Comparison of ENCODE assay signal across 1 cellular context in genomic region chr1:90721210-90722194, GRCh38.
TF ChIP-seq lines count a peak whose summit lies in the region.

No MANE protein-coding gene starts in this region.

TF ChIP-seq in HEK293, 187 proteins besides CTCF, POLR2A, EP300 and RAD21 (continued from another document and continues in another):
- TF ChIP-seq, protein P1, sequence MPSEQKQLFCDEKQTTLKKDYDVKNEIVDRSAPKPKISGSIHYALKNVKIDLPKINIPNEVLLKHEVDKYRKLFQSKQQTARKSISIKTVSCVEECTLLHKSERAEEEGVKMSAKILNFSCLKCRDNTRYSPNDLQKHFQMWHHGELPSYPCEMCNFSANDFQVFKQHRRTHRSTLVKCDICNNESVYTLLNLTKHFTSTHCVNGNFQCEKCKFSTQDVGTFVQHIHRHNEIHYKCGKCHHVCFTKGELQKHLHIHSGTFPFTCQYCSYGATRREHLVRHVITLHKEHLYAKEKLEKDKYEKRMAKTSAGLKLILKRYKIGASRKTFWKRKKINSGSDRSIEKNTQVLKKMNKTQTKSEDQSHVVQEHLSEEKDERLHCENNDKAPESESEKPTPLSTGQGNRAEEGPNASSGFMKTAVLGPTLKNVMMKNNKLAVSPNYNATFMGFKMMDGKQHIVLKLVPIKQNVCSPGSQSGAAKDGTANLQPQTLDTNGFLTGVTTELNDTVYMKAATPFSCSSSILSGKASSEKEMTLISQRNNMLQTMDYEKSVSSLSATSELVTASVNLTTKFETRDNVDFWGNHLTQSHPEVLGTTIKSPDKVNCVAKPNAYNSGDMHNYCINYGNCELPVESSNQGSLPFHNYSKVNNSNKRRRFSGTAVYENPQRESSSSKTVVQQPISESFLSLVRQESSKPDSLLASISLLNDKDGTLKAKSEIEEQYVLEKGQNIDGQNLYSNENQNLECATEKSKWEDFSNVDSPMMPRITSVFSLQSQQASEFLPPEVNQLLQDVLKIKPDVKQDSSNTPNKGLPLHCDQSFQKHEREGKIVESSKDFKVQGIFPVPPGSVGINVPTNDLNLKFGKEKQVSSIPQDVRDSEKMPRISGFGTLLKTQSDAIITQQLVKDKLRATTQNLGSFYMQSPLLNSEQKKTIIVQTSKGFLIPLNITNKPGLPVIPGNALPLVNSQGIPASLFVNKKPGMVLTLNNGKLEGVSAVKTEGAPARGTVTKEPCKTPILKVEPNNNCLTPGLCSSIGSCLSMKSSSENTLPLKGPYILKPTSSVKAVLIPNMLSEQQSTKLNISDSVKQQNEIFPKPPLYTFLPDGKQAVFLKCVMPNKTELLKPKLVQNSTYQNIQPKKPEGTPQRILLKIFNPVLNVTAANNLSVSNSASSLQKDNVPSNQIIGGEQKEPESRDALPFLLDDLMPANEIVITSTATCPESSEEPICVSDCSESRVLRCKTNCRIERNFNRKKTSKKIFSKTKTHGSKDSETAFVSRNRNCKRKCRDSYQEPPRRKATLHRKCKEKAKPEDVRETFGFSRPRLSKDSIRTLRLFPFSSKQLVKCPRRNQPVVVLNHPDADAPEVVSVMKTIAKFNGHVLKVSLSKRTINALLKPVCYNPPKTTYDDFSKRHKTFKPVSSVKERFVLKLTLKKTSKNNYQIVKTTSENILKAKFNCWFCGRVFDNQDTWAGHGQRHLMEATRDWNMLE (tag by site-specific recombination; conservative IDR thresholded peaks at IDR 0.05; ENCODE audit: low read depth): no peak
- no peak for TF ChIP-seq ZNF596 (tag by site-specific recombination; IDR thresholded peaks at IDR 0.05)
- TF ChIP-seq ZNF548 (tag by site-specific recombination; IDR thresholded peaks at IDR 0.05): no peak
- peak; percentile 11 for TF ChIP-seq ZNF529 (tag by site-specific recombination; IDR thresholded peaks at IDR 0.05; ENCODE audit: insufficient replicate concordance)
- TF ChIP-seq ZNF214 (tag by site-specific recombination; IDR thresholded peaks at IDR 0.05; ENCODE audit: borderline replicate concordance): no peak
- TF ChIP-seq REPIN1 (tag by site-specific recombination; IDR thresholded peaks at IDR 0.05; ENCODE audit: low read depth): no peak
- TF ChIP-seq KLF10 (tag by site-specific recombination; IDR thresholded peaks at IDR 0.05): no peak
- TF ChIP-seq ZNF560 (tag by site-specific recombination; IDR thresholded peaks at IDR 0.05; ENCODE audit: borderline replicate concordance): no peak
- peak; percentile 50 for TF ChIP-seq SP7 (tag by site-specific recombination; IDR thresholded peaks at IDR 0.05)
- TF ChIP-seq, protein P2, sequence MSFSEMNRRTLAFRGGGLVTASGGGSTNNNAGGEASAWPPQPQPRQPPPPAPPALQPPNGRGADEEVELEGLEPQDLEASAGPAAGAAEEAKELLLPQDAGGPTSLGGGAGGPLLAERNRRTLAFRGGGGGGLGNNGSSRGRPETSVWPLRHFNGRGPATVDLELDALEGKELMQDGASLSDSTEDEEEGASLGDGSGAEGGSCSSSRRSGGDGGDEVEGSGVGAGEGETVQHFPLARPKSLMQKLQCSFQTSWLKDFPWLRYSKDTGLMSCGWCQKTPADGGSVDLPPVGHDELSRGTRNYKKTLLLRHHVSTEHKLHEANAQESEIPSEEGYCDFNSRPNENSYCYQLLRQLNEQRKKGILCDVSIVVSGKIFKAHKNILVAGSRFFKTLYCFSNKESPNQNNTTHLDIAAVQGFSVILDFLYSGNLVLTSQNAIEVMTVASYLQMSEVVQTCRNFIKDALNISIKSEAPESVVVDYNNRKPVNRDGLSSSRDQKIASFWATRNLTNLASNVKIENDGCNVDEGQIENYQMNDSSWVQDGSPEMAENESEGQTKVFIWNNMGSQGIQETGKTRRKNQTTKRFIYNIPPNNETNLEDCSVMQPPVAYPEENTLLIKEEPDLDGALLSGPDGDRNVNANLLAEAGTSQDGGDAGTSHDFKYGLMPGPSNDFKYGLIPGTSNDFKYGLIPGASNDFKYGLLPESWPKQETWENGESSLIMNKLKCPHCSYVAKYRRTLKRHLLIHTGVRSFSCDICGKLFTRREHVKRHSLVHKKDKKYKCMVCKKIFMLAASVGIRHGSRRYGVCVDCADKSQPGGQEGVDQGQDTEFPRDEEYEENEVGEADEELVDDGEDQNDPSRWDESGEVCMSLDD (tag by site-specific recombination; IDR thresholded peaks at IDR 0.05): no peak
- peak; percentile 91 for TF ChIP-seq ZNF366 (tag by site-specific recombination; conservative IDR thresholded peaks at IDR 0.05)
- TF ChIP-seq ZNF473 (tag by site-specific recombination; IDR thresholded peaks at IDR 0.05): no peak
- TF ChIP-seq ZNF585B (tag by site-specific recombination; IDR thresholded peaks at IDR 0.05): no peak
- TF ChIP-seq, protein P3, sequence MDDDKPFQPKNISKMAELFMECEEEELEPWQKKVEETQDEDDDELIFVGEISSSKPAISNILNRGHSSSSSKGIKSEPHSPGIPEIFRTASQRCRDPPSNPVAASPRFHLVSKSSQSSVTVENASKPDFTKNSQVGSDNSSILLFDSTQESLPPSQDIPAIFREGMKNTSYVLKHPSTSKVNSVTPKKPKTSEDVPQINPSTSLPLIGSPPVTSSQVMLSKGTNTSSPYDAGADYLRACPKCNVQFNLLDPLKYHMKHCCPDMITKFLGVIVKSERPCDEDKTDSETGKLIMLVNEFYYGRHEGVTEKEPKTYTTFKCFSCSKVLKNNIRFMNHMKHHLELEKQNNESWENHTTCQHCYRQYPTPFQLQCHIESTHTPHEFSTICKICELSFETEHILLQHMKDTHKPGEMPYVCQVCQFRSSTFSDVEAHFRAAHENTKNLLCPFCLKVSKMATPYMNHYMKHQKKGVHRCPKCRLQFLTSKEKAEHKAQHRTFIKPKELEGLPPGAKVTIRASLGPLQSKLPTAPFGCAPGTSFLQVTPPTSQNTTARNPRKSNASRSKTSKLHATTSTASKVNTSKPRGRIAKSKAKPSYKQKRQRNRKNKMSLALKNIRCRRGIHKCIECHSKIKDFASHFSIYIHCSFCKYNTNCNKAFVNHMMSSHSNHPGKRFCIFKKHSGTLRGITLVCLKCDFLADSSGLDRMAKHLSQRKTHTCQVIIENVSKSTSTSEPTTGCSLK (tag by site-specific recombination; IDR thresholded peaks at IDR 0.05): no peak
- peak; percentile 59 for TF ChIP-seq ZNF654 (tag by site-specific recombination; IDR thresholded peaks at IDR 0.05; ENCODE audit: low read depth)
- no peak for TF ChIP-seq ZNF488 (tag by site-specific recombination; IDR thresholded peaks at IDR 0.05)
- TF ChIP-seq, protein P4, sequence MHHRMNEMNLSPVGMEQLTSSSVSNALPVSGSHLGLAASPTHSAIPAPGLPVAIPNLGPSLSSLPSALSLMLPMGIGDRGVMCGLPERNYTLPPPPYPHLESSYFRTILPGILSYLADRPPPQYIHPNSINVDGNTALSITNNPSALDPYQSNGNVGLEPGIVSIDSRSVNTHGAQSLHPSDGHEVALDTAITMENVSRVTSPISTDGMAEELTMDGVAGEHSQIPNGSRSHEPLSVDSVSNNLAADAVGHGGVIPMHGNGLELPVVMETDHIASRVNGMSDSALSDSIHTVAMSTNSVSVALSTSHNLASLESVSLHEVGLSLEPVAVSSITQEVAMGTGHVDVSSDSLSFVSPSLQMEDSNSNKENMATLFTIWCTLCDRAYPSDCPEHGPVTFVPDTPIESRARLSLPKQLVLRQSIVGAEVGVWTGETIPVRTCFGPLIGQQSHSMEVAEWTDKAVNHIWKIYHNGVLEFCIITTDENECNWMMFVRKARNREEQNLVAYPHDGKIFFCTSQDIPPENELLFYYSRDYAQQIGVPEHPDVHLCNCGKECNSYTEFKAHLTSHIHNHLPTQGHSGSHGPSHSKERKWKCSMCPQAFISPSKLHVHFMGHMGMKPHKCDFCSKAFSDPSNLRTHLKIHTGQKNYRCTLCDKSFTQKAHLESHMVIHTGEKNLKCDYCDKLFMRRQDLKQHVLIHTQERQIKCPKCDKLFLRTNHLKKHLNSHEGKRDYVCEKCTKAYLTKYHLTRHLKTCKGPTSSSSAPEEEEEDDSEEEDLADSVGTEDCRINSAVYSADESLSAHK (tag by site-specific recombination; IDR thresholded peaks at IDR 0.05): peak; percentile 74
- TF ChIP-seq ZBTB17 (tag by site-specific recombination; IDR thresholded peaks at IDR 0.05): peak; percentile 78
- TF ChIP-seq ZNF621 (tag by site-specific recombination; IDR thresholded peaks at IDR 0.05): no peak
- TF ChIP-seq ZNF280D (tag by site-specific recombination; IDR thresholded peaks at IDR 0.05): no peak
- no peak for TF ChIP-seq HOXA7 (CRISPR knock-in tag; IDR thresholded peaks at IDR 0.05; ENCODE audit: borderline replicate concordance)
- no peak for TF ChIP-seq ZNF341 (tag by site-specific recombination; IDR thresholded peaks at IDR 0.05; ENCODE audit: low read depth)
- no peak for TF ChIP-seq PBX3 (CRISPR knock-in tag; IDR thresholded peaks at IDR 0.05)
- TF ChIP-seq SP2 (tag by site-specific recombination; IDR thresholded peaks at IDR 0.05): no peak
- TF ChIP-seq ZNF514 (tag by site-specific recombination; IDR thresholded peaks at IDR 0.05): no peak
- no peak for TF ChIP-seq GLI4 (tag by site-specific recombination; IDR thresholded peaks at IDR 0.05)
- TF ChIP-seq ZNF221 (tag by site-specific recombination; IDR thresholded peaks at IDR 0.05; ENCODE audit: borderline replicate concordance): no peak
- peak; percentile 52; the same call in 1 of the 2 replicates for TF ChIP-seq ZNF561 (tag by site-specific recombination; IDR thresholded peaks at IDR 0.05; ENCODE audit: borderline replicate concordance)
- TF ChIP-seq, protein P5, sequence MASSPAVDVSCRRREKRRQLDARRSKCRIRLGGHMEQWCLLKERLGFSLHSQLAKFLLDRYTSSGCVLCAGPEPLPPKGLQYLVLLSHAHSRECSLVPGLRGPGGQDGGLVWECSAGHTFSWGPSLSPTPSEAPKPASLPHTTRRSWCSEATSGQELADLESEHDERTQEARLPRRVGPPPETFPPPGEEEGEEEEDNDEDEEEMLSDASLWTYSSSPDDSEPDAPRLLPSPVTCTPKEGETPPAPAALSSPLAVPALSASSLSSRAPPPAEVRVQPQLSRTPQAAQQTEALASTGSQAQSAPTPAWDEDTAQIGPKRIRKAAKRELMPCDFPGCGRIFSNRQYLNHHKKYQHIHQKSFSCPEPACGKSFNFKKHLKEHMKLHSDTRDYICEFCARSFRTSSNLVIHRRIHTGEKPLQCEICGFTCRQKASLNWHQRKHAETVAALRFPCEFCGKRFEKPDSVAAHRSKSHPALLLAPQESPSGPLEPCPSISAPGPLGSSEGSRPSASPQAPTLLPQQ (tag by site-specific recombination; IDR thresholded peaks at IDR 0.05): 0 out of 2 replicates have a peak, but pooled peaks have one; percentile 32
- no peak for TF ChIP-seq ZBTB1 (tag by site-specific recombination; IDR thresholded peaks at IDR 0.05)
- no peak for TF ChIP-seq ZNF404 (tag by site-specific recombination; IDR thresholded peaks at IDR 0.05)
- TF ChIP-seq, protein P6, sequence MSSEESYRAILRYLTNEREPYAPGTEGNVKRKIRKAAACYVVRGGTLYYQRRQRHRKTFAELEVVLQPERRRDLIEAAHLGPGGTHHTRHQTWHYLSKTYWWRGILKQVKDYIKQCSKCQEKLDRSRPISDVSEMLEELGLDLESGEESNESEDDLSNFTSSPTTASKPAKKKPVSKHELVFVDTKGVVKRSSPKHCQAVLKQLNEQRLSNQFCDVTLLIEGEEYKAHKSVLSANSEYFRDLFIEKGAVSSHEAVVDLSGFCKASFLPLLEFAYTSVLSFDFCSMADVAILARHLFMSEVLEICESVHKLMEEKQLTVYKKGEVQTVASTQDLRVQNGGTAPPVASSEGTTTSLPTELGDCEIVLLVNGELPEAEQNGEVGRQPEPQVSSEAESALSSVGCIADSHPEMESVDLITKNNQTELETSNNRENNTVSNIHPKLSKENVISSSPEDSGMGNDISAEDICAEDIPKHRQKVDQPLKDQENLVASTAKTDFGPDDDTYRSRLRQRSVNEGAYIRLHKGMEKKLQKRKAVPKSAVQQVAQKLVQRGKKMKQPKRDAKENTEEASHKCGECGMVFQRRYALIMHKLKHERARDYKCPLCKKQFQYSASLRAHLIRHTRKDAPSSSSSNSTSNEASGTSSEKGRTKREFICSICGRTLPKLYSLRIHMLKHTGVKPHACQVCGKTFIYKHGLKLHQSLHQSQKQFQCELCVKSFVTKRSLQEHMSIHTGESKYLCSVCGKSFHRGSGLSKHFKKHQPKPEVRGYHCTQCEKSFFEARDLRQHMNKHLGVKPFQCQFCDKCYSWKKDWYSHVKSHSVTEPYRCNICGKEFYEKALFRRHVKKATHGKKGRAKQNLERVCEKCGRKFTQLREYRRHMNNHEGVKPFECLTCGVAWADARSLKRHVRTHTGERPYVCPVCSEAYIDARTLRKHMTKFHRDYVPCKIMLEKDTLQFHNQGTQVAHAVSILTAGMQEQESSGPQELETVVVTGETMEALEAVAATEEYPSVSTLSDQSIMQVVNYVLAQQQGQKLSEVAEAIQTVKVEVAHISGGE (tag by site-specific recombination; conservative IDR thresholded peaks at IDR 0.05; ENCODE audit: low read depth): no peak
- TF ChIP-seq GLI2 (tag by site-specific recombination; IDR thresholded peaks at IDR 0.05; ENCODE audit: borderline replicate concordance, low read depth): no peak
- no peak for TF ChIP-seq ZNF24 (tag by site-specific recombination; IDR thresholded peaks at IDR 0.05)
- no peak for TF ChIP-seq ZBTB7A (tag by site-specific recombination; IDR thresholded peaks at IDR 0.05; ENCODE audit: low read depth)
